Comparison of ENCODE assay signal across 15 cellular contexts in genomic region chrX:44748014-44748413, GRCh38.
A peak's percentile ranks its signal among the peaks of the same experiment; 100 is the strongest.
DNase-seq lines count a peak whose midpoint lies in the region; ATAC-seq, FAIRE-seq and TF ChIP-seq lines count a peak whose summit lies in the region.
"Had no signal": no experiment of that assay in that cellular context is flagged by ENCODE, and none has a peak within 500 bp of the region (broad histone marks: within the 10 kb centered on the region; RNA-seq: fewer than 3 reads in every experiment).

No MANE protein-coding gene starts in this region.

- no peaks in the 10 kb centered on the region for H3K4me1 ChIP-seq in Caco-2
- H3K4me1 ChIP-seq: BLaER1, uterus had no signal

- ATAC-seq in GM18517 (IDR thresholded peaks at IDR 0.05; ENCODE audit: unreplicated experiment) = no peak
- ATAC-seq: HCT116; stimulated activated naive CD8-positive, alpha-beta T cell treated with anti-CD3 and anti-CD28 coated beads, Interleukin-15, Interleukin-2, amounts not matched to agents 100 U/mL and 50 U/mL, for 24 hours; T-helper 17 cell had no signal

- H3K27me3 ChIP-seq in Caco-2 (replicated peaks; ENCODE audit: control insufficient read depth, insufficient read depth, low read length) = no peaks in the 10 kb centered on the region
- H3K27me3 ChIP-seq: BLaER1 had no signal

- peaks cover 5% of the 10 kb centered on the region for H3K4me1 Mint-ChIP-seq in Caco-2 (ENCODE audit: low read depth, unreplicated experiment)
- H3K4me1 Mint-ChIP-seq in activated naive CD4-positive, alpha-beta T cell treated with anti-CD3 and anti-CD28 coated beads for 36 hours (ENCODE audit: low read depth) = no peaks in the 10 kb centered on the region

- H3K27me3 Mint-ChIP-seq in Caco-2 (ENCODE audit: insufficient read depth, unreplicated experiment) = no peaks in the 10 kb centered on the region
- H3K27me3 Mint-ChIP-seq in activated naive CD4-positive, alpha-beta T cell treated with anti-CD3 and anti-CD28 coated beads for 36 hours (ENCODE audit: low read depth) = no peaks in the 10 kb centered on the region
- H3K27me3 Mint-ChIP-seq: T-helper 17 cell had no signal

- no peaks in the 10 kb centered on the region for H3K36me3 ChIP-seq in Caco-2 (ENCODE audit: control insufficient read depth, insufficient read depth, low read length)
- H3K36me3 ChIP-seq: BLaER1, uterus had no signal

- TF ChIP-seq CTCF in Caco-2 (IDR thresholded peaks at IDR 0.05; ENCODE audit: insufficient read depth in 1 of 2, low read depth in 1 of 2, low read length in 1 of 2, severe bottlenecking in 1 of 2, unreplicated experiment in 1 of 2) (no peak), astrocyte of the spinal cord (IDR thresholded peaks at IDR 0.05; ENCODE audit: low read depth, low read length) (no peak)

- POLR2A ChIA-PET in Caco-2 (lab: Charles Lee) = no interaction called here

- FAIRE-seq in islet of Langerhans (lab: Jason Lieb, UNC) (peak; percentile 33), frontal cortex (lab: Jason Lieb, UNC) (no peak)

- H3K36me3 Mint-ChIP-seq in Caco-2 (ENCODE audit: insufficient read depth, unreplicated experiment) = no peaks in the 10 kb centered on the region
- H3K36me3 Mint-ChIP-seq in activated naive CD4-positive, alpha-beta T cell treated with anti-CD3 and anti-CD28 coated beads for 36 hours (ENCODE audit: low read depth) = no peaks in the 10 kb centered on the region

- H3K4me3 Mint-ChIP-seq in Caco-2 (ENCODE audit: unreplicated experiment) = no peak overlapping the region
- H3K4me3 Mint-ChIP-seq in activated naive CD4-positive, alpha-beta T cell treated with anti-CD3 and anti-CD28 coated beads for 36 hours = no peak overlapping the region
- H3K4me3 Mint-ChIP-seq: T-helper 17 cell had no signal

- intact Hi-C loops in Caco-2 (cut with micrococcal nuclease; ENCODE audit: unreplicated experiment) = no loop called here
- intact Hi-C loops in activated naive CD4-positive, alpha-beta T cell treated with anti-CD3 and anti-CD28 coated beads for 36 hours (cut with micrococcal nuclease) = no loop called here

- peak overlapping the region; percentile 43 for H3K27ac Mint-ChIP-seq in Caco-2 (ENCODE audit: unreplicated experiment)
- H3K27ac Mint-ChIP-seq in activated naive CD4-positive, alpha-beta T cell treated with anti-CD3 and anti-CD28 coated beads for 36 hours = no peak overlapping the region
- H3K27ac Mint-ChIP-seq: T-helper 17 cell had no signal

- in situ Hi-C loops in astrocyte of the spinal cord (cut with HindIII; ENCODE audit: low sequenced_read_pairs) = no loop called here

- no TSS peak for BruUV-seq in Caco-2 (replicated peaks; lab: Mats Ljungman, UMichigan)

- no peak overlapping the region for H3K27ac ChIP-seq in substantia nigra (ENCODE audit: low read depth, low read length, poor library complexity, severe bottlenecking)
- H3K27ac ChIP-seq: BLaER1, uterus had no signal

- DNase-seq in Caco-2 = no peak
- peak; percentile 8 for DNase-seq in HS-5 (ENCODE audit: low read depth)
- DNase-seq in astrocyte of the spinal cord (ENCODE audit: low read depth, low spot score) = peak; percentile 7
- DNase-seq in frontal cortex (ENCODE audit: low spot score in 2 of 2) = no peak
- no peak for DNase-seq in activated naive CD4-positive, alpha-beta T cell treated with anti-CD3 and anti-CD28 coated beads for 36 hours
- DNase-seq in substantia nigra (lab: John Stamatoyannopoulos, UW) = no peak
- DNase-seq: effector memory CD4-positive, alpha-beta T cell; NCI-H524; stimulated activated naive CD8-positive, alpha-beta T cell treated with anti-CD3 and anti-CD28 coated beads, Interleukin-15, Interleukin-2, amounts not matched to agents 100 U/mL and 50 U/mL, for 24 hours; T-helper 17 cell; uterus had no signal

- H3K4me3 ChIP-seq in Caco-2 (ENCODE audit: low read depth, low read length) (no peak overlapping the region), astrocyte of the spinal cord (ENCODE audit: low read depth, low read length) (no peak overlapping the region)
- H3K4me3 ChIP-seq: BLaER1, uterus had no signal

- H3K9me3 ChIP-seq in Caco-2 = no peaks in the 10 kb centered on the region
- H3K9me3 ChIP-seq: BLaER1, uterus had no signal

- no peaks in the 10 kb centered on the region for H3K9me3 Mint-ChIP-seq in Caco-2 (ENCODE audit: unreplicated experiment)
- no peaks in the 10 kb centered on the region for H3K9me3 Mint-ChIP-seq in activated naive CD4-positive, alpha-beta T cell treated with anti-CD3 and anti-CD28 coated beads for 36 hours

- CTCF ChIA-PET in Caco-2 (lab: Charles Lee) = no interaction called here
- CTCF ChIA-PET in activated naive CD4-positive, alpha-beta T cell treated with anti-CD3 and anti-CD28 coated beads for 36 hours (lab: Charles Lee) = no interaction called here

Comparison
In these comparisons a context has a peak if more than half of its experiments do, and no peak if none do; other contexts are left out.
1. DNase-seq: peak in HS-5 (single experiment) and astrocyte of the spinal cord (single experiment); none in Caco-2 (0 of 2), frontal cortex (0 of 2), activated naive CD4-positive, alpha-beta T cell treated with anti-CD3 and anti-CD28 coated beads for 36 hours (single experiment) and substantia nigra (0 of 49).